Comparison of ENCODE assay signal across 1 cellular context in genomic region chr3:52384009-52384761, GRCh38.
TF ChIP-seq lines count a peak whose summit lies in the region.

No MANE protein-coding gene starts in this region.

TF ChIP-seq in HepG2, 621 proteins besides CTCF, POLR2A, EP300 and RAD21:
- TF ChIP-seq SKI (IDR thresholded peaks at IDR 0.05; ENCODE audit: partially characterized antibody) (peak; percentile 73), ZNF784 (CRISPR knock-in tag; IDR thresholded peaks at IDR 0.05; ENCODE audit: borderline replicate concordance) (no peak), RARA (CRISPR knock-in tag; IDR thresholded peaks at IDR 0.05) (peak; percentile 63; the same call in 1 of the 2 replicates), FOXK2 (IDR thresholded peaks at IDR 0.05) (no peak), HOXA9 (CRISPR knock-in tag; IDR thresholded peaks at IDR 0.05; ENCODE audit: borderline replicate concordance) (no peak), SNAI1 (CRISPR knock-in tag; IDR thresholded peaks at IDR 0.05; ENCODE audit: borderline replicate concordance) (no peak), MAFK (conservative IDR thresholded peaks at IDR 0.05 in 1 of 2, IDR thresholded peaks at IDR 0.05 in 1 of 2; ENCODE audit: low read length in 2 of 2) (no peak), RXRA (CRISPR knock-in tag; IDR thresholded peaks at IDR 0.05) (0 out of 2 replicates have a peak, but pooled peaks have one; percentile 36), ZNF572 (CRISPR knock-in tag; IDR thresholded peaks at IDR 0.05) (no peak)
